ENCODE assay signal across 18 cellular contexts in the genomic region with DNA sequence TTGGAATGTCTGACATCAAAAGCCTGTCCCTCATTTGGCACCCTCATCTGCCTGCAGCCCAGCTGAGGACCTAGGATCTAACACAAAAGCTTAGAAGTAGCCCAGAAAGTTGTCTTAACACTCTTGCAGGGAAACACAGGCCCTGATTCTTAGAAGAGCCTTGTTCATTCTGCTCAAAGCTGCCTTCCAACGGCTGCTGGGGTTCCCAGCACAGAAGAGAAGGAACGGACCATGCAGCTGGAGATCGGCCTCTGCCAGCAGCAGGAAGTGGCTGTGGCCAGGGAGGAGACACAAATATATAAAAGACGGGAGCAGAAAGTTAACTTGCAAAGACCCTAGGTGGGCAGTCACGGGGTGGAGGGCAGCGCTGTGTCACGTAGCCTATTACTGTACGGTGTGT.
"Had no signal": no experiment of that assay in that cellular context is flagged by ENCODE, and none has a peak within 500 bp of the region (broad histone marks: within the 10 kb centered on the region; RNA-seq: fewer than 3 reads in every experiment).

No MANE protein-coding gene starts in this region.

- H3K4me1 Mint-ChIP-seq: memory B cell had no signal

- DNase-seq: cortex of kidney; effector CD8-positive, alpha-beta T cell; foreskin melanocyte; kidney; left cardiac atrium; left ventricle myocardium inferior; lower lobe of right lung; midbrain; psoas muscle; retina; right lobe of liver; stimulated activated CD4-positive, alpha-beta T cell treated with anti-CD3 and anti-CD28 coated beads, Interleukin-2, amount 100 ng/mL, for 24 hours; stimulated activated CD4-positive, alpha-beta T cell treated with anti-CD3 and anti-CD28 coated beads, Interleukin-4, amount 100 ng/mL, for 4 hours; stimulated activated naive B cell treated with anti-CD40 and anti-IgM and Interleukin-4, amounts not matched to agents 10 μg/mL and 1 μg/mL and 100 μg/mL, for 72 hours; stomach; trophoblast cell had no signal

- H3K9me3 Mint-ChIP-seq: memory B cell; natural killer cell treated with Interleukin-12 subunit alpha and Interleukin-12 subunit beta and Interleukin-15 and Interleukin-18, amount 100 ng/mL, for 72 hours; stimulated activated naive B cell treated with anti-CD40 and anti-IgM and Interleukin-4, amounts not matched to agents 10 μg/mL and 1 μg/mL and 100 μg/mL, for 72 hours had no signal

- H3K4me3 Mint-ChIP-seq: memory B cell; natural killer cell treated with Interleukin-12 subunit alpha and Interleukin-12 subunit beta and Interleukin-15 and Interleukin-18, amount 100 ng/mL, for 72 hours; stimulated activated naive B cell treated with anti-CD40 and anti-IgM and Interleukin-4, amounts not matched to agents 10 μg/mL and 1 μg/mL and 100 μg/mL, for 72 hours had no signal

- H3K27ac Mint-ChIP-seq: memory B cell; natural killer cell treated with Interleukin-12 subunit alpha and Interleukin-12 subunit beta and Interleukin-15 and Interleukin-18, amount 100 ng/mL, for 72 hours; stimulated activated naive B cell treated with anti-CD40 and anti-IgM and Interleukin-4, amounts not matched to agents 10 μg/mL and 1 μg/mL and 100 μg/mL, for 72 hours had no signal

- ATAC-seq: left cardiac atrium; lower lobe of right lung; natural killer cell treated with Interleukin-12 subunit alpha and Interleukin-12 subunit beta and Interleukin-15 and Interleukin-18, amount 100 ng/mL, for 72 hours; psoas muscle; right lobe of liver; stimulated activated naive B cell treated with anti-CD40 and anti-IgM and Interleukin-4, amounts not matched to agents 10 μg/mL and 1 μg/mL and 100 μg/mL, for 72 hours had no signal

- H3K27me3 Mint-ChIP-seq: memory B cell; natural killer cell treated with Interleukin-12 subunit alpha and Interleukin-12 subunit beta and Interleukin-15 and Interleukin-18, amount 100 ng/mL, for 72 hours had no signal
